Comparison of ENCODE assay signal across 17 cellular contexts in the genomic region with DNA sequence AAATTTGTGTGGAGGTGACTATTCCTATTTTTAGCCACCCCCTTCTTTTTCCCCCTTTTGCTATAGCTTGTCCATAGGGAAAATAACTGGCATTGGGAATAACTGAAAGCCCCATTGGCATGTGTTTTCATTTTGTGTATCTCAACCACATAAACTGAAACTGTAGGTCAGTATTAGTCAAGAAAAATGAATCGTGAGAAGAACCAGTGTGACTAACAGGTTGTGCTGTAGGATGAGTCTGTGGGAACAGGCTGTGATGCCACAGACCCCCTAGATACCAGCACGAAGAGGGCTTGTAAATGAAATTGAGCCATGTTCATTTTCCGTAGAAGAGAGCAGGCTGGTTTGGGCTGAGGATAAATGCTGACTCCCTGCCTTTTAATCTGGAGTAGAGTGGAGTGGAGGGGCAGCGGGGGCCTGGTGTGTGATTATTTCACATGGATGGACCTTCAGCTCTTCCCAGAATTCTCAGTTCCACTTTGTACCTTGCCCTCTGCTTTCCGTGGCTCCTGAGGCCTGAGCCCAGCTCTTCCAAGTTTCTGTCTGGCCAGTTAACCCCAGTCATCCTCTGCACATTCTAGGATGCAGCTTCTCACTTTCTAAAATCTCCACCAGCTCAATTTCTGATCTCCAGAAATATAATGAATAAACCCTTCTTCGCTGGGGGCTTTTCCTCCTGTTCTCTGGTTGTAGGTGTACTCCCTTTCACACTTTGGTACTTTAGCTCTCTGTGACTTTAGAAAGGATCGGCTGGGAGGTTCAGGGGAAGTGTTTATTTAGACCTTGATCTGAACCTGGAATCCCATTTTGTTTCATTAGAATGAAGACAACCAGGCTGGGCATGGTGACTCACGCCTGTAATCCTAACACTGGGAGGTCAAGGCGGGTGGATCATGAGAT.
"Had no signal": no experiment of that assay in that cellular context is flagged by ENCODE, and none has a peak within 500 bp of the region (broad histone marks: within the 10 kb centered on the region; RNA-seq: fewer than 3 reads in every experiment).

No MANE protein-coding gene starts in this region.

- H3K79me2 ChIP-seq: parathyroid adenoma had no signal

- H3K27me3 ChIP-seq: heart right ventricle, transverse colon, vagina had no signal

- H3K27ac ChIP-seq: heart right ventricle, parathyroid adenoma, SK-N-MC, transverse colon, vagina had no signal

- ATAC-seq: activated CD8-positive, alpha-beta memory T cell treated with anti-CD3 and anti-CD28 coated beads, Interleukin-2, amount 10 ng/mL, durations not matched to agents 7 days and 5 days; heart right ventricle; mucosa of descending colon; naive thymus-derived CD4-positive, alpha-beta T cell; stimulated activated naive B cell treated with anti-CD40 and anti-IgM and Interleukin-4, amounts not matched to agents 10 μg/mL and 1 μg/mL and 100 μg/mL, for 72 hours had no signal

- H3K4me1 ChIP-seq: heart right ventricle, parathyroid adenoma, transverse colon, vagina had no signal

- H2AFZ ChIP-seq: parathyroid adenoma had no signal

- H3K4me3 Mint-ChIP-seq: activated CD8-positive, alpha-beta memory T cell treated with anti-CD3 and anti-CD28 coated beads, Interleukin-2, amount 10 ng/mL, durations not matched to agents 7 days and 5 days; activated naive CD4-positive, alpha-beta T cell treated with anti-CD3 and anti-CD28 coated beads, Interleukin-2, amount 10 ng/mL, durations not matched to agents 7 days and 5 days; naive thymus-derived CD4-positive, alpha-beta T cell; stimulated activated naive B cell treated with anti-CD40 and anti-IgM and Interleukin-4, amounts not matched to agents 10 μg/mL and 1 μg/mL and 100 μg/mL, for 72 hours had no signal

- H3K27ac Mint-ChIP-seq: activated CD8-positive, alpha-beta memory T cell treated with anti-CD3 and anti-CD28 coated beads, Interleukin-2, amount 10 ng/mL, durations not matched to agents 7 days and 5 days; activated naive CD4-positive, alpha-beta T cell treated with anti-CD3 and anti-CD28 coated beads, Interleukin-2, amount 10 ng/mL, durations not matched to agents 7 days and 5 days; activated T-helper 2 cell treated with anti-CD3 and anti-CD28 coated beads, Interferon-gamma antibody, Interleukin-2, Interleukin-4, amounts not matched to agents 10 μg/mL and 5 μg/mL and 100 μg/mL, durations not matched to agents 14 hours and 24 hours and 36 hours; stimulated activated naive B cell treated with anti-CD40 and anti-IgM and Interleukin-4, amounts not matched to agents 10 μg/mL and 1 μg/mL and 100 μg/mL, for 72 hours had no signal

- DNase-seq: activated CD4-positive, alpha-beta T cell treated with anti-CD3 and anti-CD28 coated beads, Interleukin-2, amount 50 U/mL, for 4 hours; activated CD4-positive, CD25-positive, alpha-beta regulatory T cell treated with anti-CD3 and anti-CD28 coated beads, Interleukin-2, amount 50 U/mL, for 72 hours; activated CD8-positive, alpha-beta memory T cell treated with anti-CD3 and anti-CD28 coated beads, Interleukin-2, amount 10 ng/mL, durations not matched to agents 7 days and 5 days; activated naive CD4-positive, alpha-beta T cell treated with anti-CD3 and anti-CD28 coated beads, Interleukin-2, amount 10 ng/mL, durations not matched to agents 7 days and 5 days; activated T-cell treated with anti-CD3 and anti-CD28 coated beads, Interleukin-2, amount 50 U/mL, for 1 hour; heart right ventricle; mucosa of descending colon; naive thymus-derived CD4-positive, alpha-beta T cell; stimulated activated CD4-positive, alpha-beta T cell treated with anti-CD3 and anti-CD28 coated beads, Interleukin-2, amount 100 ng/mL, for 48 hours; stimulated activated naive B cell treated with anti-CD40 and anti-IgM and Interleukin-4, amounts not matched to agents 10 μg/mL and 1 μg/mL and 100 μg/mL, for 72 hours; T-helper 9 cell; transverse colon had no signal

- H3K27me3 Mint-ChIP-seq: activated CD8-positive, alpha-beta memory T cell treated with anti-CD3 and anti-CD28 coated beads, Interleukin-2, amount 10 ng/mL, durations not matched to agents 7 days and 5 days; activated naive CD4-positive, alpha-beta T cell treated with anti-CD3 and anti-CD28 coated beads, Interleukin-2, amount 10 ng/mL, durations not matched to agents 7 days and 5 days; naive thymus-derived CD4-positive, alpha-beta T cell; stimulated activated naive B cell treated with anti-CD40 and anti-IgM and Interleukin-4, amounts not matched to agents 10 μg/mL and 1 μg/mL and 100 μg/mL, for 72 hours had no signal

- H3K9me3 ChIP-seq: heart right ventricle, transverse colon, vagina had no signal

- H3K4me3 ChIP-seq: heart right ventricle, lung, mucosa of descending colon, SK-N-MC, transverse colon, vagina had no signal
